1 cellular context compared by ENCODE assay signal in the genomic region with DNA sequence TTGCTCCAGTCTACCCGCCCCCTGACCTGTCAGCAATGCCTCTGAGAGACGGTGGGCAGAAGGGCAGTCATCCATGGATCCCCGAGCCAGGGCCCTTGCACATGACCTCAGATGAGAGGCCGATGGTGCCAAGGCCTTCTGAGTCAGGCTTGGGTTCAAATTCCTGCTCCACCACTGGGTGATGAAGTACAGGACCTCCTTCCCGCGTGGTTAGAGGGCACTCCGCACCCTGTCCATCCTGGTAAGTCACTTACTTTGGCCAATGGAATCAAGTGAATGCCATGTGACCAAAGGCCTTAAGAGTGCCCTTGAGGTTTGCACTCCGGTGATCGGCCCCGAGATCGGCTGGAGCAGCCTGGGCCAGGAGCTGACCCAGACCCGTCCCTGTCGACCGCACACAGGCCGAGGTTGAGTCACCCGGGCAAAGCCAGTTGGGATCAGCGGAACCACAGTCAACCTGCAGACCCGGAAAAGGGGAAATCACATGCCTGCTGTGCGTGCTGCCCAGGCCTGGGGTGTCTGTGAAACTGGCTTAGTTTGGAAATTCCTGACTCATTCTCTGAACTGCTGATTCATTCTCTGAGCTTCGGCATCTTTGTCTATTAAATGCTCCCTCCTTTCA.
TF ChIP-seq lines count a peak whose summit lies in the region.

No MANE protein-coding gene starts in this region.

TF ChIP-seq in WTC11, 78 proteins besides CTCF, POLR2A, EP300 and RAD21 (continued from another document):
- TF ChIP-seq, protein P1, sequence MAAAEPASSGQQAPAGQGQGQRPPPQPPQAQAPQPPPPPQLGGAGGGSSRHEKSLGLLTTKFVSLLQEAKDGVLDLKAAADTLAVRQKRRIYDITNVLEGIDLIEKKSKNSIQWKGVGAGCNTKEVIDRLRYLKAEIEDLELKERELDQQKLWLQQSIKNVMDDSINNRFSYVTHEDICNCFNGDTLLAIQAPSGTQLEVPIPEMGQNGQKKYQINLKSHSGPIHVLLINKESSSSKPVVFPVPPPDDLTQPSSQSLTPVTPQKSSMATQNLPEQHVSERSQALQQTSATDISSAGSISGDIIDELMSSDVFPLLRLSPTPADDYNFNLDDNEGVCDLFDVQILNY (CRISPR knock-in tag; IDR thresholded peaks at IDR 0.05) = no peak
- TF ChIP-seq GABPB1 (CRISPR knock-in tag; IDR thresholded peaks at IDR 0.05) = no peak
- TF ChIP-seq FOXJ3 (CRISPR knock-in tag; IDR thresholded peaks at IDR 0.05; ENCODE audit: borderline replicate concordance) = no peak
- no peak for TF ChIP-seq OVOL2 (CRISPR knock-in tag; IDR thresholded peaks at IDR 0.05; ENCODE audit: borderline replicate concordance)
- TF ChIP-seq ETV6 (CRISPR knock-in tag; IDR thresholded peaks at IDR 0.05) = no peak
- TF ChIP-seq MYBL2 (CRISPR knock-in tag; IDR thresholded peaks at IDR 0.05) = no peak
- TF ChIP-seq RORB (CRISPR knock-in tag; IDR thresholded peaks at IDR 0.05) = no peak
- TF ChIP-seq, protein P2, sequence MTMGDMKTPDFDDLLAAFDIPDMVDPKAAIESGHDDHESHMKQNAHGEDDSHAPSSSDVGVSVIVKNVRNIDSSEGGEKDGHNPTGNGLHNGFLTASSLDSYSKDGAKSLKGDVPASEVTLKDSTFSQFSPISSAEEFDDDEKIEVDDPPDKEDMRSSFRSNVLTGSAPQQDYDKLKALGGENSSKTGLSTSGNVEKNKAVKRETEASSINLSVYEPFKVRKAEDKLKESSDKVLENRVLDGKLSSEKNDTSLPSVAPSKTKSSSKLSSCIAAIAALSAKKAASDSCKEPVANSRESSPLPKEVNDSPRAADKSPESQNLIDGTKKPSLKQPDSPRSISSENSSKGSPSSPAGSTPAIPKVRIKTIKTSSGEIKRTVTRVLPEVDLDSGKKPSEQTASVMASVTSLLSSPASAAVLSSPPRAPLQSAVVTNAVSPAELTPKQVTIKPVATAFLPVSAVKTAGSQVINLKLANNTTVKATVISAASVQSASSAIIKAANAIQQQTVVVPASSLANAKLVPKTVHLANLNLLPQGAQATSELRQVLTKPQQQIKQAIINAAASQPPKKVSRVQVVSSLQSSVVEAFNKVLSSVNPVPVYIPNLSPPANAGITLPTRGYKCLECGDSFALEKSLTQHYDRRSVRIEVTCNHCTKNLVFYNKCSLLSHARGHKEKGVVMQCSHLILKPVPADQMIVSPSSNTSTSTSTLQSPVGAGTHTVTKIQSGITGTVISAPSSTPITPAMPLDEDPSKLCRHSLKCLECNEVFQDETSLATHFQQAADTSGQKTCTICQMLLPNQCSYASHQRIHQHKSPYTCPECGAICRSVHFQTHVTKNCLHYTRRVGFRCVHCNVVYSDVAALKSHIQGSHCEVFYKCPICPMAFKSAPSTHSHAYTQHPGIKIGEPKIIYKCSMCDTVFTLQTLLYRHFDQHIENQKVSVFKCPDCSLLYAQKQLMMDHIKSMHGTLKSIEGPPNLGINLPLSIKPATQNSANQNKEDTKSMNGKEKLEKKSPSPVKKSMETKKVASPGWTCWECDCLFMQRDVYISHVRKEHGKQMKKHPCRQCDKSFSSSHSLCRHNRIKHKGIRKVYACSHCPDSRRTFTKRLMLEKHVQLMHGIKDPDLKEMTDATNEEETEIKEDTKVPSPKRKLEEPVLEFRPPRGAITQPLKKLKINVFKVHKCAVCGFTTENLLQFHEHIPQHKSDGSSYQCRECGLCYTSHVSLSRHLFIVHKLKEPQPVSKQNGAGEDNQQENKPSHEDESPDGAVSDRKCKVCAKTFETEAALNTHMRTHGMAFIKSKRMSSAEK (CRISPR knock-in tag; IDR thresholded peaks at IDR 0.05; ENCODE audit: borderline replicate concordance) = no peak
- TF ChIP-seq, protein P3, sequence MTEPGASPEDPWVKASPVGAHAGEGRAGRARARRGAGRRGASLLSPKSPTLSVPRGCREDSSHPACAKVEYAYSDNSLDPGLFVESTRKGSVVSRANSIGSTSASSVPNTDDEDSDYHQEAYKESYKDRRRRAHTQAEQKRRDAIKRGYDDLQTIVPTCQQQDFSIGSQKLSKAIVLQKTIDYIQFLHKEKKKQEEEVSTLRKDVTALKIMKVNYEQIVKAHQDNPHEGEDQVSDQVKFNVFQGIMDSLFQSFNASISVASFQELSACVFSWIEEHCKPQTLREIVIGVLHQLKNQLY (CRISPR knock-in tag; IDR thresholded peaks at IDR 0.05) = no peak
- TF ChIP-seq, protein P4, sequence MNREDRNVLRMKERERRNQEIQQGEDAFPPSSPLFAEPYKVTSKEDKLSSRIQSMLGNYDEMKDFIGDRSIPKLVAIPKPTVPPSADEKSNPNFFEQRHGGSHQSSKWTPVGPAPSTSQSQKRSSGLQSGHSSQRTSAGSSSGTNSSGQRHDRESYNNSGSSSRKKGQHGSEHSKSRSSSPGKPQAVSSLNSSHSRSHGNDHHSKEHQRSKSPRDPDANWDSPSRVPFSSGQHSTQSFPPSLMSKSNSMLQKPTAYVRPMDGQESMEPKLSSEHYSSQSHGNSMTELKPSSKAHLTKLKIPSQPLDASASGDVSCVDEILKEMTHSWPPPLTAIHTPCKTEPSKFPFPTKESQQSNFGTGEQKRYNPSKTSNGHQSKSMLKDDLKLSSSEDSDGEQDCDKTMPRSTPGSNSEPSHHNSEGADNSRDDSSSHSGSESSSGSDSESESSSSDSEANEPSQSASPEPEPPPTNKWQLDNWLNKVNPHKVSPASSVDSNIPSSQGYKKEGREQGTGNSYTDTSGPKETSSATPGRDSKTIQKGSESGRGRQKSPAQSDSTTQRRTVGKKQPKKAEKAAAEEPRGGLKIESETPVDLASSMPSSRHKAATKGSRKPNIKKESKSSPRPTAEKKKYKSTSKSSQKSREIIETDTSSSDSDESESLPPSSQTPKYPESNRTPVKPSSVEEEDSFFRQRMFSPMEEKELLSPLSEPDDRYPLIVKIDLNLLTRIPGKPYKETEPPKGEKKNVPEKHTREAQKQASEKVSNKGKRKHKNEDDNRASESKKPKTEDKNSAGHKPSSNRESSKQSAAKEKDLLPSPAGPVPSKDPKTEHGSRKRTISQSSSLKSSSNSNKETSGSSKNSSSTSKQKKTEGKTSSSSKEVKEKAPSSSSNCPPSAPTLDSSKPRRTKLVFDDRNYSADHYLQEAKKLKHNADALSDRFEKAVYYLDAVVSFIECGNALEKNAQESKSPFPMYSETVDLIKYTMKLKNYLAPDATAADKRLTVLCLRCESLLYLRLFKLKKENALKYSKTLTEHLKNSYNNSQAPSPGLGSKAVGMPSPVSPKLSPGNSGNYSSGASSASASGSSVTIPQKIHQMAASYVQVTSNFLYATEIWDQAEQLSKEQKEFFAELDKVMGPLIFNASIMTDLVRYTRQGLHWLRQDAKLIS (CRISPR knock-in tag; IDR thresholded peaks at IDR 0.05; ENCODE audit: borderline replicate concordance) = no peak
- no peak for TF ChIP-seq FOXP1 (CRISPR knock-in tag; IDR thresholded peaks at IDR 0.05; ENCODE audit: borderline replicate concordance)
- TF ChIP-seq, protein P5, sequence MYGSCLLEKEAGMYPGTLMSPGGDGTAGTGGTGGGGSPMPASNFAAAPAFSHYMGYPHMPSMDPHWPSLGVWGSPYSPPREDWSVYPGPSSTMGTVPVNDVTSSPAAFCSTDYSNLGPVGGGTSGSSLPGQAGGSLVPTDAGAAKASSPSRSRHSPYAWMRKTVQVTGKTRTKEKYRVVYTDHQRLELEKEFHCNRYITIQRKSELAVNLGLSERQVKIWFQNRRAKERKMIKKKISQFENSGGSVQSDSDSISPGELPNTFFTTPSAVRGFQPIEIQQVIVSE (CRISPR knock-in tag; IDR thresholded peaks at IDR 0.05; ENCODE audit: borderline replicate concordance) = no peak
- no peak for TF ChIP-seq TP53 (CRISPR knock-in tag; IDR thresholded peaks at IDR 0.05)
- TF ChIP-seq, protein P6, sequence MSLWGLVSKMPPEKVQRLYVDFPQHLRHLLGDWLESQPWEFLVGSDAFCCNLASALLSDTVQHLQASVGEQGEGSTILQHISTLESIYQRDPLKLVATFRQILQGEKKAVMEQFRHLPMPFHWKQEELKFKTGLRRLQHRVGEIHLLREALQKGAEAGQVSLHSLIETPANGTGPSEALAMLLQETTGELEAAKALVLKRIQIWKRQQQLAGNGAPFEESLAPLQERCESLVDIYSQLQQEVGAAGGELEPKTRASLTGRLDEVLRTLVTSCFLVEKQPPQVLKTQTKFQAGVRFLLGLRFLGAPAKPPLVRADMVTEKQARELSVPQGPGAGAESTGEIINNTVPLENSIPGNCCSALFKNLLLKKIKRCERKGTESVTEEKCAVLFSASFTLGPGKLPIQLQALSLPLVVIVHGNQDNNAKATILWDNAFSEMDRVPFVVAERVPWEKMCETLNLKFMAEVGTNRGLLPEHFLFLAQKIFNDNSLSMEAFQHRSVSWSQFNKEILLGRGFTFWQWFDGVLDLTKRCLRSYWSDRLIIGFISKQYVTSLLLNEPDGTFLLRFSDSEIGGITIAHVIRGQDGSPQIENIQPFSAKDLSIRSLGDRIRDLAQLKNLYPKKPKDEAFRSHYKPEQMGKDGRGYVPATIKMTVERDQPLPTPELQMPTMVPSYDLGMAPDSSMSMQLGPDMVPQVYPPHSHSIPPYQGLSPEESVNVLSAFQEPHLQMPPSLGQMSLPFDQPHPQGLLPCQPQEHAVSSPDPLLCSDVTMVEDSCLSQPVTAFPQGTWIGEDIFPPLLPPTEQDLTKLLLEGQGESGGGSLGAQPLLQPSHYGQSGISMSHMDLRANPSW (CRISPR knock-in tag; conservative IDR thresholded peaks at IDR 0.05; ENCODE audit: low read depth) = no peak
- no peak for TF ChIP-seq PRRX2 (CRISPR knock-in tag; IDR thresholded peaks at IDR 0.05)
- TF ChIP-seq, protein P7, sequence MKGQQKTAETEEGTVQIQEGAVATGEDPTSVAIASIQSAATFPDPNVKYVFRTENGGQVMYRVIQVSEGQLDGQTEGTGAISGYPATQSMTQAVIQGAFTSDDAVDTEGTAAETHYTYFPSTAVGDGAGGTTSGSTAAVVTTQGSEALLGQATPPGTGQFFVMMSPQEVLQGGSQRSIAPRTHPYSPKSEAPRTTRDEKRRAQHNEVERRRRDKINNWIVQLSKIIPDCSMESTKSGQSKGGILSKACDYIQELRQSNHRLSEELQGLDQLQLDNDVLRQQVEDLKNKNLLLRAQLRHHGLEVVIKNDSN (CRISPR knock-in tag; IDR thresholded peaks at IDR 0.05) = no peak
- TF ChIP-seq, protein P8, sequence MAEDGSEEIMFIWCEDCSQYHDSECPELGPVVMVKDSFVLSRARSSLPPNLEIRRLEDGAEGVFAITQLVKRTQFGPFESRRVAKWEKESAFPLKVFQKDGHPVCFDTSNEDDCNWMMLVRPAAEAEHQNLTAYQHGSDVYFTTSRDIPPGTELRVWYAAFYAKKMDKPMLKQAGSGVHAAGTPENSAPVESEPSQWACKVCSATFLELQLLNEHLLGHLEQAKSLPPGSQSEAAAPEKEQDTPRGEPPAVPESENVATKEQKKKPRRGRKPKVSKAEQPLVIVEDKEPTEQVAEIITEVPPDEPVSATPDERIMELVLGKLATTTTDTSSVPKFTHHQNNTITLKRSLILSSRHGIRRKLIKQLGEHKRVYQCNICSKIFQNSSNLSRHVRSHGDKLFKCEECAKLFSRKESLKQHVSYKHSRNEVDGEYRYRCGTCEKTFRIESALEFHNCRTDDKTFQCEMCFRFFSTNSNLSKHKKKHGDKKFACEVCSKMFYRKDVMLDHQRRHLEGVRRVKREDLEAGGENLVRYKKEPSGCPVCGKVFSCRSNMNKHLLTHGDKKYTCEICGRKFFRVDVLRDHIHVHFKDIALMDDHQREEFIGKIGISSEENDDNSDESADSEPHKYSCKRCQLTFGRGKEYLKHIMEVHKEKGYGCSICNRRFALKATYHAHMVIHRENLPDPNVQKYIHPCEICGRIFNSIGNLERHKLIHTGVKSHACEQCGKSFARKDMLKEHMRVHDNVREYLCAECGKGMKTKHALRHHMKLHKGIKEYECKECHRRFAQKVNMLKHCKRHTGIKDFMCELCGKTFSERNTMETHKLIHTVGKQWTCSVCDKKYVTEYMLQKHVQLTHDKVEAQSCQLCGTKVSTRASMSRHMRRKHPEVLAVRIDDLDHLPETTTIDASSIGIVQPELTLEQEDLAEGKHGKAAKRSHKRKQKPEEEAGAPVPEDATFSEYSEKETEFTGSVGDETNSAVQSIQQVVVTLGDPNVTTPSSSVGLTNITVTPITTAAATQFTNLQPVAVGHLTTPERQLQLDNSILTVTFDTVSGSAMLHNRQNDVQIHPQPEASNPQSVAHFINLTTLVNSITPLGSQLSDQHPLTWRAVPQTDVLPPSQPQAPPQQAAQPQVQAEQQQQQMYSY (CRISPR knock-in tag; IDR thresholded peaks at IDR 0.05) = no peak
- no peak for TF ChIP-seq ZNF219 (CRISPR knock-in tag; IDR thresholded peaks at IDR 0.05; ENCODE audit: borderline replicate concordance)
- no peak for TF ChIP-seq NFE2L1 (CRISPR knock-in tag; IDR thresholded peaks at IDR 0.05)
